8 cellular contexts compared by ENCODE assay signal in the genomic region with DNA sequence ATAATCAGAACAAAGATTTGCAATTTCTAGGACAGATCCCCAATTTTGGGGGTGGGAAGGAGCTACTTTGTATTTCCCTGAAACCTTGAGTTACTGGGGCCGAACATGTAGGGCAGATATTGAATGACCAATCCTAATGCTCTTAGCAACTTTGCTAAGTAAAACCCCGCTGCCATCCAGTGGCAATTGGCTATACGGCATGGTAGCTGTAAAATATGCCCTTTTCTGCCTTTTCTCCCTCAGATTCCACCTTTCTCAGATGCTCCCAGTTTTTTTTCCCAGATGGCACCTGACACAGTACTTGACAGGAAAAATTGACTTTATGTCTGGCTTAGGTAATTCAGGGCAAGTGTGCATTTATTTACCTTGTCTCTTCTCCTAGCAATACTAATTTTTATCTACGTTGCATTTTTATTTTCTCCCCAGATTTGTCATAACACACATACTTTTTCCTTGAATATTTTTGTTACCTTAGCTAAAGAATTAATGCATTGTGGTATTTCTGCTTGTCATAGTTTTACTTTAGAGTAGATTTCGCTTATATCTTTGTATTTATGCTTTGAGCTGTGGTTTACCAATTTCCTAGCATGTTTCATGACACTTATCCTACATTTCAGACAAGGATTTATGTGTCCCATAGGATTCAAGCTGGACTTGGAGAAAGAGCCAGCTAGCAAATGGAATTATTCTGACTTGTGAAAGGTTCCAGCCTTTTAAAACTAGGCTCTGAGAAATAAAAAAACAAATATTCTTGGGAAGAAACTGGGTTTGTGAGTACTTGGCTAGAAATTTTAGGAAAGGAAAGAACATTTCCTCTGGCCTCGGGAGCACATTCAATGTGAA. TPM values are rescaled to one million over a fixed set of nuclear protein-coding genes. Genes with fewer than 3 reads are reported as not detected.
DNase-seq lines count a peak whose midpoint lies in the region; ATAC-seq, FAIRE-seq and TF ChIP-seq lines count a peak whose summit lies in the region.

No MANE protein-coding gene starts in this region.

- no peaks in the 10 kb centered on the region for H3K27me3 Mint-ChIP-seq in neural crest cell (ENCODE audit: low read depth)

- peak overlapping the region; percentile 3 for H3K4me3 Mint-ChIP-seq in neural crest cell

- TF ChIP-seq CTCF in neural crest cell (conservative IDR thresholded peaks at IDR 0.05): peak; percentile 89

- DNase-seq in SIG-M5 treated with dmso at 0.1 percent for 504 hours (lab: John Stamatoyannopoulos, UW; ENCODE audit: unreplicated experiment): peak; percentile 51
- no peak for DNase-seq in SIG-M5 (lab: John Stamatoyannopoulos, UW)
- DNase-seq in NCI-H510A treated with DMSO at 0.1 percent for 48 hours (lab: John Stamatoyannopoulos, UW): peak; percentile 31
- DNase-seq in activated T-cell treated with anti-CD3 and anti-CD28 coated beads, Interleukin-2, amount 50 U/mL, for 48 hours: peak; percentile 50 to 55
- peak; percentile 78 for DNase-seq in fibroblast of the conjunctiva (ENCODE audit: low read depth)
- DNase-seq in neural crest cell (ENCODE audit: low read depth, low spot score): peak; percentile 48
- DNase-seq in urothelium cell line (ENCODE audit: low spot score): peak; percentile 63

- H3K27ac Mint-ChIP-seq in neural crest cell (ENCODE audit: unreplicated experiment): peak overlapping the region; percentile 39

- peaks cover 81% of the 10 kb centered on the region for H3K4me1 Mint-ChIP-seq in neural crest cell

- peaks cover 4% of the 10 kb centered on the region for H3K36me3 Mint-ChIP-seq in neural crest cell (ENCODE audit: low read depth)

- no peaks in the 10 kb centered on the region for H3K9me3 Mint-ChIP-seq in neural crest cell

- FAIRE-seq in urothelium cell line (lab: Jason Lieb, UNC): no peak

- ATAC-seq in HG02885 (IDR thresholded peaks at IDR 0.05; ENCODE audit: poor library complexity, unreplicated experiment): peak; percentile 73

RNA-seq across cellular contexts. Expression of gene PIK3R1, which starts 37.3 kb away (rescaled TPM):
- total RNA-seq in neural crest cell: 59.9 and 68.3 TPM in 2 replicates
